In the genomic region with DNA sequence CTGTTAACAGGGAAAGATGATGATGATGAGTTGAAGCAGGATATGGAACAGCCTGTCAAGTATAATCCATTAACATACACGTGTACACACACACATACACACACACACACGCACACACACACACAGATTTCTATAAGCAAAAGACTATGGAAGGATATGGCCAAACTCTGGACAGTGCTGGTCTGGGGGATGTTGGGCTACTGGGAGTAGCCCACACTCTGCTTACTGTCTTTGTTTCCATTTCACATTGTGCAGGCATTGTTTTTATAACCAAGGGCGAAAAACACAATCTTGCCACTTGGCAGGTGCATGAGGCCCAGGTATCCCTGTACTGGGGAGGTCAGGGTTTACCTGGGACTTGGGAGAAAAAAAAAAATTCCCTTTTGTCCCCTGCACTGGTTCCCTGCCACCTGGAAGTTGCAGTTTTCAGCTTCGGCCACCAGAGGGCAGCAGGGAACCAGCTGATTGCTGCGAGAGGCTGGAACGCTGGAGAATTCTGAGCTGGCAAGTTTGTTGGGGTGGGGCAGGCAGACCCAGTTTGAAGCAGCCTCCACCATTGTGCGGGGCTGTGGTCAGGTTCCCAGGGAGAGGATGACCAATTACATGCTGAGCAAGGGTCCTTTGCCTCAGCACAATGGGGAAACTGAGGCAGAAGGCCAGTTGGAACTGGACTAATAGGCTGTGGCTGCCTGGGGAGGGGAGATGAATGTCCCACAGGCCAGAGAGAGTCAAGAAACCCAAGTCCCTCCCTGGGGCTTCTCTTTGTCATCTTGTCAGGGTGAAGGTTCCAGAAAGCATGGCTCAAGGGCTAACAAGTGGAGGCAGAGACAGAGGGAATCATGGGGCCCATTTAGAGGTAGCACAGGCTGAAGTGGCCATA, we compare ENCODE assay signal across 8 cellular contexts. TPM values are rescaled to one million over a fixed set of nuclear protein-coding genes. Genes with fewer than 3 reads are reported as not detected.
DNase-seq lines count a peak whose midpoint lies in the region; ATAC-seq and TF ChIP-seq lines count a peak whose summit lies in the region.

No MANE protein-coding gene starts in this region.

- peaks cover 8 to 9% of the 10 kb centered on the region in 2 experiments; a peak in 4 of 5 replicates for H3K9me3 Mint-ChIP-seq in H9
- H3K9me3 Mint-ChIP-seq in activated CD4-positive, alpha-beta memory T cell treated with anti-CD3 and anti-CD28 coated beads, Interleukin-2, amount 10 ng/mL, durations not matched to agents 7 days and 5 days: peaks cover 2% of the 10 kb centered on the region

- H3K4me1 Mint-ChIP-seq in H9: peaks cover 2 to 3% of the 10 kb centered on the region in 2 experiments; a peak in 3 of 4 replicates
- H3K4me1 Mint-ChIP-seq in activated CD4-positive, alpha-beta memory T cell treated with anti-CD3 and anti-CD28 coated beads, Interleukin-2, amount 10 ng/mL, durations not matched to agents 7 days and 5 days: peaks cover 2% of the 10 kb centered on the region

- H4K5ac ChIP-seq in H9 (ENCODE audit: insufficient read length, low read depth, low read length): no peak overlapping the region

- H4K20me1 ChIP-seq in H9 (ENCODE audit: control insufficient read depth, insufficient read depth, insufficient read length): no peaks in the 10 kb centered on the region

- TF ChIP-seq CTCF in H9 (conservative IDR thresholded peaks at IDR 0.05): peak; percentile 97

- no peaks in the 10 kb centered on the region for H3K9me3 ChIP-seq in H9 (ENCODE audit: control insufficient read depth, low read depth, low read length)

- CTCF ChIA-PET in activated CD4-positive, alpha-beta memory T cell treated with anti-CD3 and anti-CD28 coated beads, Interleukin-2, amount 10 ng/mL, durations not matched to agents 7 days and 5 days (lab: Charles Lee): interaction anchor here (0.7 to 2.3 kb wide), 43 partner anchors 8 to 163 kb away, joined by 3 to 35 read pairs (median 4); a partner anchor contains a TSS

- H2BK15ac ChIP-seq in H9 (ENCODE audit: low read depth, low read length): no peak overlapping the region

- H3K23me2 ChIP-seq in H9 (ENCODE audit: insufficient read length, low read depth, low read length, poor library complexity, severe bottlenecking): no peaks in the 10 kb centered on the region

- H3K23ac ChIP-seq in H9 (ENCODE audit: insufficient read length, low read depth, low read length): no peak overlapping the region

- no peak overlapping the region for H2BK12ac ChIP-seq in H9 (ENCODE audit: insufficient read length, low read depth, low read length)

- H3K27me3 ChIP-seq in H9 (ENCODE audit: insufficient read depth, low read length): no peaks in the 10 kb centered on the region

- H3K27ac ChIP-seq in H9 (ENCODE audit: insufficient read length, low read depth, low read length): no peak overlapping the region

- no peaks in the 10 kb centered on the region for H3K36me3 Mint-ChIP-seq in H9 (ENCODE audit: insufficient read depth in 1 of 3, low read depth in 3 of 3)
- no peaks in the 10 kb centered on the region for H3K36me3 Mint-ChIP-seq in activated CD4-positive, alpha-beta memory T cell treated with anti-CD3 and anti-CD28 coated beads, Interleukin-2, amount 10 ng/mL, durations not matched to agents 7 days and 5 days (ENCODE audit: low read depth)

- no peak overlapping the region for H3K56ac ChIP-seq in H9 (ENCODE audit: insufficient read length, low read depth, low read length)

- H4K91ac ChIP-seq in H9 (ENCODE audit: insufficient read length, low read depth, low read length): no peak overlapping the region

- H3K4me2 ChIP-seq in H9 (ENCODE audit: insufficient read depth, insufficient read length, low read length): no peak overlapping the region

- no peaks in the 10 kb centered on the region for H3K4me1 ChIP-seq in H9 (ENCODE audit: insufficient read depth, low read length)

- POLR2A ChIA-PET in activated CD4-positive, alpha-beta memory T cell treated with anti-CD3 and anti-CD28 coated beads, Interleukin-2, amount 10 ng/mL, durations not matched to agents 7 days and 5 days (lab: Charles Lee): interaction anchor here (1.3 kb wide), 1 partner anchor 40 kb away, joined by 3 read pairs; no protein-coding TSS in a partner anchor

- H3K79me1 ChIP-seq in H9 (ENCODE audit: insufficient read depth, low read depth, low read length, poor library complexity, severe bottlenecking): no peaks in the 10 kb centered on the region

- no peak overlapping the region for H3K4me3 Mint-ChIP-seq in H9
- no peak overlapping the region for H3K4me3 Mint-ChIP-seq in activated CD4-positive, alpha-beta memory T cell treated with anti-CD3 and anti-CD28 coated beads, Interleukin-2, amount 10 ng/mL, durations not matched to agents 7 days and 5 days

- no CpG with 5 or more reads among the region's 7 CpGs for WGBS in H9 (ENCODE audit: extremely low coverage, insufficient read length, low lambda C conversion rate)

- no peak overlapping the region for H2BK5ac ChIP-seq in H9 (ENCODE audit: insufficient read length, low read length)

- no peak overlapping the region for H3K14ac ChIP-seq in H9 (ENCODE audit: insufficient read depth, low read length)

- H2BK120ac ChIP-seq in H9 (ENCODE audit: low read depth, low read length, poor library complexity, severe bottlenecking): no peak overlapping the region

- H2AFZ ChIP-seq in H9 (ENCODE audit: low read length): no peak overlapping the region

- H3T11ph ChIP-seq in H9 (ENCODE audit: low read length): no peak overlapping the region

- H3K27me3 Mint-ChIP-seq in H9 (ENCODE audit: low read depth): peaks cover 8% of the 10 kb centered on the region; the same call in 1 of the 2 replicates
- H3K27me3 Mint-ChIP-seq in activated CD4-positive, alpha-beta memory T cell treated with anti-CD3 and anti-CD28 coated beads, Interleukin-2, amount 10 ng/mL, durations not matched to agents 7 days and 5 days: peaks cover 14% of the 10 kb centered on the region

- DNase-seq in COLO668 (lab: John Stamatoyannopoulos, UW; ENCODE audit: unreplicated experiment) (peak; percentile 58), H9 (peak; percentile 81), NCI-H510A (lab: John Stamatoyannopoulos, UW) (peak; percentile 9), medulla oblongata (ENCODE audit: extremely low spot score) (peak; percentile 89)
- peak; percentile 78 for DNase-seq in activated CD4-positive, alpha-beta memory T cell treated with anti-CD3 and anti-CD28 coated beads, Interleukin-2, amount 10 ng/mL, durations not matched to agents 7 days and 5 days
- peak; percentile 70 for DNase-seq in effector CD4-positive, alpha-beta T cell
- DNase-seq in stimulated activated CD8-positive, alpha-beta memory T cell treated with anti-CD3 and anti-CD28 coated beads, Interleukin-15, amount 100 ng/mL, for 1 hour (ENCODE audit: low read depth): peak; percentile 61

- no peak overlapping the region for H3K4ac ChIP-seq in H9 (ENCODE audit: low read depth, low read length)

- H3K79me2 ChIP-seq in H9 (ENCODE audit: insufficient read depth, low read length): no peaks in the 10 kb centered on the region

- no peak overlapping the region for H2BK20ac ChIP-seq in H9 (ENCODE audit: low read depth, low read length, poor library complexity, severe bottlenecking)

- H3K27ac Mint-ChIP-seq in H9: no peak overlapping the region; a peak in 1 of 7 replicates
- no peak overlapping the region for H3K27ac Mint-ChIP-seq in activated CD4-positive, alpha-beta memory T cell treated with anti-CD3 and anti-CD28 coated beads, Interleukin-2, amount 10 ng/mL, durations not matched to agents 7 days and 5 days

- H3K9ac ChIP-seq in H9 (ENCODE audit: extremely low read depth, insufficient read length, low read length): no peak overlapping the region

- H3K18ac ChIP-seq in H9 (ENCODE audit: insufficient read length, low read depth, low read length): peak overlapping the region; percentile 7

- H4K8ac ChIP-seq in H9 (replicated peaks; ENCODE audit: insufficient read length, low read depth, low read length): no peak overlapping the region

- ATAC-seq in HG03469 (IDR thresholded peaks at IDR 0.05; ENCODE audit: unreplicated experiment): no peak

- H2AK5ac ChIP-seq in H9 (ENCODE audit: insufficient read length, low read length): no peak overlapping the region

RNA-seq across cellular contexts. Expression of a gene that starts 27.3 kb away (rescaled TPM):
- 79.7 and 80.4 TPM in 2 replicates for total RNA-seq in H9 (2021)
- total RNA-seq in activated CD4-positive, alpha-beta memory T cell treated with anti-CD3 and anti-CD28 coated beads, Interleukin-2, amount 10 ng/mL, durations not matched to agents 7 days and 5 days: 10 to 100 TPM; 80.7 to 88.4 TPM

Comparison
In these comparisons a context has a peak if more than half of its experiments do, and no peak if none do; other contexts are left out.
1. DNase-seq: peak in every context shown above with its lines; median percentile 89 in medulla oblongata; 81 in H9; 78 in activated CD4-positive, alpha-beta memory T cell treated with anti-CD3 and anti-CD28 coated beads, Interleukin-2, amount 10 ng/mL, durations not matched to agents 7 days and 5 days; 70 in effector CD4-positive, alpha-beta T cell; 61 in stimulated activated CD8-positive, alpha-beta memory T cell treated with anti-CD3 and anti-CD28 coated beads, Interleukin-15, amount 100 ng/mL, for 1 hour; 58 in COLO668; 9 in NCI-H510A.